8 cellular contexts compared by ENCODE assay signal in genomic region chr20:17648782-17649730, GRCh38. TPM values are rescaled to one million over a fixed set of nuclear protein-coding genes. Genes with fewer than 3 reads are reported as not detected.
A peak's percentile ranks its signal among the peaks of the same experiment; 100 is the strongest.
DNase-seq lines count a peak whose midpoint lies in the region; ATAC-seq and TF ChIP-seq lines count a peak whose summit lies in the region.

No MANE protein-coding gene starts in this region.

- TF ChIP-seq CTCF in cardiac fibroblast (IDR thresholded peaks at IDR 0.05; ENCODE audit: low read depth, low read length) (peak; percentile 38), mucosa of descending colon (IDR thresholded peaks at IDR 0.05) (peak; percentile 32)

- DNase-seq in activated CD8-positive, alpha-beta memory T cell treated with anti-CD3 and anti-CD28 coated beads, Interleukin-2, amount 50 U/mL, for 4 hours = peak; percentile 45
- DNase-seq in activated CD8-positive, alpha-beta memory T cell treated with anti-CD3 and anti-CD28 coated beads, Interleukin-2, amount 50 U/mL, for 48 hours = no peak
- DNase-seq in NCI-H69 (lab: John Stamatoyannopoulos, UW) (peak; percentile 79), cardiac fibroblast (ENCODE audit: low read depth in 2 of 2) (no peak), mucosa of descending colon (peak; percentile 67 to 76 (median 68)), epidermal melanocyte (ENCODE audit: insufficient read length, low spot score) (no peak)

- no peaks in the 10 kb centered on the region for H3K36me3 ChIP-seq in mucosa of descending colon (ENCODE audit: low read depth)

- no peaks in the 10 kb centered on the region for H3K9me3 ChIP-seq in mucosa of descending colon

- no peak overlapping the region for H3K4me3 ChIP-seq in cardiac fibroblast (replicated peaks in 1 of 2; ENCODE audit: low read depth in 2 of 2, low read length in 2 of 2)
- H3K4me3 ChIP-seq in mucosa of descending colon = no peak overlapping the region

- intact Hi-C loops in mucosa of descending colon (cut with DNase I, micrococcal nuclease) = no loop called here

- H3K4me1 ChIP-seq in mucosa of descending colon (ENCODE audit: low read depth) = peaks cover 67% of the 10 kb centered on the region

- ATAC-seq in mucosa of descending colon = peak; percentile 71
- ATAC-seq in HG03159 (IDR thresholded peaks at IDR 0.05; ENCODE audit: unreplicated experiment) = no peak
- ATAC-seq in HG03196 (IDR thresholded peaks at IDR 0.05; ENCODE audit: unreplicated experiment) = no peak

RNA-seq across cellular contexts. Expression of gene RRBP1, which starts 33.0 kb away (rescaled TPM):
- 100 to 1,000 TPM; 210 to 402 (median 377) TPM for total RNA-seq in mucosa of descending colon

RNA-seq across cellular contexts. Expression of gene BANF2, which starts 50.7 kb away (rescaled TPM):
- total RNA-seq in mucosa of descending colon = not detected

Comparison
In these comparisons a context has a peak if more than half of its experiments do, and no peak if none do; other contexts are left out.
1. DNase-seq: peak in activated CD8-positive, alpha-beta memory T cell treated with anti-CD3 and anti-CD28 coated beads, Interleukin-2, amount 50 U/mL, for 4 hours (single experiment), NCI-H69 (single experiment) and mucosa of descending colon (3 of 3); none in activated CD8-positive, alpha-beta memory T cell treated with anti-CD3 and anti-CD28 coated beads, Interleukin-2, amount 50 U/mL, for 48 hours (single experiment), cardiac fibroblast (0 of 2) and epidermal melanocyte (single experiment).